Comparison of ENCODE assay signal across 19 cellular contexts in the genomic region with DNA sequence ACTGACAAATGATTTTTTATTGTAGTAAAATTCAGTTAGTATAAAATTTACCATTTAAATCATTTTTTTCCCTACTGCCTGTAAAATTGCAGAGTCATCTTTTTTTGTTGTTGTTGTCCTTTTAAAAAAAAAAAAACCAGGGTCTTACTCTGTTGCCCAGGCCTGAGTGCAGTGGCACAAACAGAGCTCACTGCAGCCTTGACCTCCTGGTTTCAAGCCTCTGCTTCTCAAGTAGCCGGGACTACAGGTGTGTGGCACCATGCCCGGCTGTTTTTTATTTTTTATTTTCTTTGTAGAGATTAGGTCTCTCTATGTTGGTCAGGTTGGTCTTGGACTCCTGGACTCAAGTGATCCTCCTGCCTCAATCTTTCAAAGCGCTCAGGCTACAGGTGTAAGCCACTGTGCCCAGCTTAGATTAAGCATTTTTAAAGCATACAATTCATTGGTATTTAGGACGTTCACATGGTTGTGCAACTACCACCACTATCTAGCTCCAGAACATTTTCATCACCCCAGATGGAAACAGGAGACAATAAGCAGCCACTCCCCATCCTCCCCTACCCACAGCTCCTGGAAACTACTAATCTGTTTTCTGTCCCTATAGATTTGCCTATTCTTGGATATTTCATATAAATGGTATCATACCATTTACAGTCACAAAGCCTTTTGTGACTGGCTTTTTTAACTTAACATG. TPM values are rescaled to one million over a fixed set of nuclear protein-coding genes. Genes with fewer than 3 reads are reported as not detected.
DNase-seq lines count a peak whose midpoint lies in the region; ATAC-seq and TF ChIP-seq lines count a peak whose summit lies in the region.
"Had no signal": no experiment of that assay in that cellular context is flagged by ENCODE, and none has a peak within 500 bp of the region (broad histone marks: within the 10 kb centered on the region; RNA-seq: fewer than 3 reads in every experiment).

No MANE protein-coding gene starts in this region.

- 22 to 33% methylated on average over 4 of the region's 4 CpGs for WGBS in body of pancreas, 2 donors

- peak overlapping the region; percentile 43 for H3K9ac ChIP-seq in skeletal muscle satellite cell (ENCODE audit: low read depth, low read length)
- H3K9ac ChIP-seq: BLaER1 treated with 17β-estradiol and CSF1 and Interleukin-3, amounts not matched to agents 10 nM and 100 nM had no signal

- H3K4me2 ChIP-seq in skeletal muscle satellite cell (ENCODE audit: low read length): peak overlapping the region; percentile 47
- H3K4me2 ChIP-seq: BLaER1 treated with 17β-estradiol and CSF1 and Interleukin-3, amounts not matched to agents 10 nM and 100 nM had no signal

- TF ChIP-seq POLR2A in body of pancreas (IDR thresholded peaks at IDR 0.05): no peak

- no peaks in the 10 kb centered on the region for H3K27me3 ChIP-seq in body of pancreas
- no peaks in the 10 kb centered on the region for H3K27me3 ChIP-seq in skeletal muscle satellite cell (ENCODE audit: control insufficient read depth, insufficient read depth, low read length)
- H3K27me3 ChIP-seq: BLaER1 treated with 17β-estradiol and CSF1 and Interleukin-3, amounts not matched to agents 10 nM and 100 nM; testis had no signal

- H3K9me3 ChIP-seq in body of pancreas (no peaks in the 10 kb centered on the region), skeletal muscle satellite cell (replicated peaks; ENCODE audit: low read length) (no peaks in the 10 kb centered on the region)
- H3K9me3 ChIP-seq: testis had no signal

- H3K4me1 ChIP-seq in body of pancreas: no peaks in the 10 kb centered on the region
- peaks cover 33% of the 10 kb centered on the region for H3K4me1 ChIP-seq in skeletal muscle satellite cell (ENCODE audit: control insufficient read depth, insufficient read depth, low read length)
- H3K4me1 ChIP-seq: BLaER1 treated with 17β-estradiol and CSF1 and Interleukin-3, amounts not matched to agents 10 nM and 100 nM had no signal

- H3K27ac ChIP-seq in body of pancreas: no peak overlapping the region
- H3K27ac ChIP-seq: BLaER1 treated with 17β-estradiol and CSF1 and Interleukin-3, amounts not matched to agents 10 nM and 100 nM had no signal

- peak; percentile 63 for ATAC-seq in body of pancreas
- peak; percentile 36 for ATAC-seq in left colon
- ATAC-seq in GM21447 (IDR thresholded peaks at IDR 0.05; ENCODE audit: unreplicated experiment): no peak
- ATAC-seq: WTC11 had no signal

- DNase-seq in NCI-H2029 treated with DMSO at 0.1 percent for 48 hours (lab: John Stamatoyannopoulos, UW): peak; percentile 11
- peak; percentile 52 to 81 (median 65) for DNase-seq in body of pancreas
- DNase-seq in left colon: no peak
- no peak for DNase-seq in GM10266 (ENCODE audit: extremely low spot score)
- no peak for DNase-seq in activated CD4-positive, CD25-positive, alpha-beta regulatory T cell treated with anti-CD3 and anti-CD28 coated beads, Interleukin-2, amount 50 U/mL, for 72 hours
- DNase-seq in dedifferentiated amniotic fluid mesenchymal stem cell (ENCODE audit: extremely low spot score): no peak
- DNase-seq: activated gamma-delta T cell; DMS153; foreskin melanocyte; NCI-H774; nephron progenitor cell; stimulated activated CD4-positive, alpha-beta T cell treated with anti-CD3 and anti-CD28 coated beads, Interleukin-2, amount 100 ng/mL, for 48 hours; stimulated activated CD8-positive, alpha-beta memory T cell treated with anti-CD3 and anti-CD28 coated beads, Interleukin-4, amount 100 ng/mL, for 48 hours; SW 1271 had no signal

- TF ChIP-seq CTCF in body of pancreas (IDR thresholded peaks at IDR 0.05) (no peak), GM10266 (IDR thresholded peaks at IDR 0.05; ENCODE audit: control insufficient read depth, insufficient read depth, low read depth, missing control alignments) (no peak)

- H3K4me3 ChIP-seq in body of pancreas (no peak overlapping the region), skeletal muscle satellite cell (ENCODE audit: low read length) (no peak overlapping the region)
- H3K4me3 ChIP-seq: BLaER1 treated with 17β-estradiol and CSF1 and Interleukin-3, amounts not matched to agents 10 nM and 100 nM; testis had no signal

- H3K36me3 ChIP-seq in body of pancreas (replicated peaks in 1 of 2; ENCODE audit: insufficient read depth in 1 of 2, low read depth in 2 of 2) (no peaks in the 10 kb centered on the region), skeletal muscle satellite cell (ENCODE audit: insufficient read depth, low read length) (no peaks in the 10 kb centered on the region)
- H3K36me3 ChIP-seq: BLaER1 treated with 17β-estradiol and CSF1 and Interleukin-3, amounts not matched to agents 10 nM and 100 nM had no signal

- intact Hi-C loops in body of pancreas (cut with DNase I): no loop called here
- intact Hi-C loops in left colon (cut with DNase I, micrococcal nuclease): no loop called here

RNA-seq across cellular contexts. Expression of gene PGRMC2, which starts 59.7 kb away (rescaled TPM):
- 10 to 100 TPM; 14.8 to 20.2 TPM for total RNA-seq in body of pancreas
- 10 to 100 TPM; 79.8 to 90.1 TPM for total RNA-seq in left colon
- total RNA-seq in skeletal muscle satellite cell (2012; rRNA removed): 18.1 and 18.5 TPM in 2 replicates

Comparison
In these comparisons a context has a peak if more than half of its experiments do, and no peak if none do; other contexts are left out.
1. DNase-seq: peak in NCI-H2029 treated with DMSO at 0.1 percent for 48 hours (single experiment) and body of pancreas (4 of 4); none in left colon (0 of 2), GM10266 (single experiment), activated CD4-positive, CD25-positive, alpha-beta regulatory T cell treated with anti-CD3 and anti-CD28 coated beads, Interleukin-2, amount 50 U/mL, for 72 hours (single experiment) and dedifferentiated amniotic fluid mesenchymal stem cell (single experiment).